ENCODE assay signal across 11 cellular contexts in genomic region chr10:16965740-16966447, GRCh38.
DNase-seq lines count a peak whose midpoint lies in the region; ATAC-seq, FAIRE-seq and TF ChIP-seq lines count a peak whose summit lies in the region.
"Had no signal": no experiment of that assay in that cellular context is flagged by ENCODE, and none has a peak within 500 bp of the region (broad histone marks: within the 10 kb centered on the region; RNA-seq: fewer than 3 reads in every experiment).

No MANE protein-coding gene starts in this region.

- no peak for TF ChIP-seq CTCF in A673 (conservative IDR thresholded peaks at IDR 0.05; ENCODE audit: low read depth, low read length)
- TF ChIP-seq CTCF in choroid plexus epithelial cell (conservative IDR thresholded peaks at IDR 0.05; ENCODE audit: low read depth, low read length) = no peak
- no peak for TF ChIP-seq CTCF in GM13976 (IDR thresholded peaks at IDR 0.05; ENCODE audit: borderline replicate concordance, control extremely low read depth, extremely low read depth, insufficient read depth, missing control alignments)

- no peak for ATAC-seq in GM19397 (IDR thresholded peaks at IDR 0.05; ENCODE audit: unreplicated experiment)
- ATAC-seq in GM19467 (IDR thresholded peaks at IDR 0.05; ENCODE audit: unreplicated experiment) = no peak

- intact Hi-C loops in A673 (cut with micrococcal nuclease; ENCODE audit: unreplicated experiment) = no loop called here

- H3K4me1 ChIP-seq in A673 (ENCODE audit: insufficient read depth, low read length, poor library complexity, severe bottlenecking) = peaks cover 28% of the 10 kb centered on the region

- in situ Hi-C loops in GM13976 (cut with MboI; ENCODE audit: low sequenced_read_pairs, unreplicated experiment) = no loop called here

- BruUV-seq in A673 (replicated peaks; lab: Mats Ljungman, UMichigan) = no TSS peak

- no peaks in the 10 kb centered on the region for H3K27me3 ChIP-seq in A673 (replicated peaks; ENCODE audit: insufficient read depth, low read depth, low read length, poor library complexity)

- H3K4me3 ChIP-seq in A673 (ENCODE audit: low read depth, low read length, poor library complexity, severe bottlenecking) (no peak overlapping the region), choroid plexus epithelial cell (ENCODE audit: low read depth, low read length) (no peak overlapping the region)

- DNase-seq in A673 (ENCODE audit: low spot score) = peak; percentile 87
- peak; percentile 67 for DNase-seq in HTR-8/SVneo (ENCODE audit: insufficient read length, low spot score)
- peak; percentile 90 for DNase-seq in choroid plexus epithelial cell (ENCODE audit: low read depth)
- peak; percentile 78 to 94 for DNase-seq in lung microvascular endothelial cell (ENCODE audit: low read depth in 2 of 2)
- DNase-seq in middle frontal gyrus (ENCODE audit: extremely low spot score, low spot score) = no peak
- DNase-seq in GM13976 (ENCODE audit: low spot score) = no peak
- DNase-seq: activated gamma-delta T cell treated with Interleukin-2 at 50 U/mL for 16 hours; CD4-positive, CD25-positive, alpha-beta regulatory T cell; SIG-M5 had no signal

- peak; percentile 20 for FAIRE-seq in HTR-8/SVneo (lab: Jason Lieb, UNC)

- CTCF ChIA-PET in A673 (lab: Charles Lee) = no interaction called here

- POLR2A ChIA-PET in A673 (lab: Charles Lee; ENCODE audit: low non-redundant PET) = no interaction called here

- H3K27ac ChIP-seq in A673 (ENCODE audit: low read depth, low read length, poor library complexity, severe bottlenecking) = no peak overlapping the region

- H3K9me3 ChIP-seq in A673 (ENCODE audit: low read depth, low read length, poor library complexity, severe bottlenecking) = no peaks in the 10 kb centered on the region

- no peaks in the 10 kb centered on the region for H3K36me3 ChIP-seq in A673 (ENCODE audit: insufficient read depth, low read length, poor library complexity, severe bottlenecking)

Comparison
In these comparisons a context has a peak if more than half of its experiments do, and no peak if none do; other contexts are left out.
1. DNase-seq: peak in A673 (single experiment), HTR-8/SVneo (single experiment), choroid plexus epithelial cell (single experiment) and lung microvascular endothelial cell (2 of 2); none in middle frontal gyrus (single experiment) and GM13976 (single experiment).